In the genomic region with DNA sequence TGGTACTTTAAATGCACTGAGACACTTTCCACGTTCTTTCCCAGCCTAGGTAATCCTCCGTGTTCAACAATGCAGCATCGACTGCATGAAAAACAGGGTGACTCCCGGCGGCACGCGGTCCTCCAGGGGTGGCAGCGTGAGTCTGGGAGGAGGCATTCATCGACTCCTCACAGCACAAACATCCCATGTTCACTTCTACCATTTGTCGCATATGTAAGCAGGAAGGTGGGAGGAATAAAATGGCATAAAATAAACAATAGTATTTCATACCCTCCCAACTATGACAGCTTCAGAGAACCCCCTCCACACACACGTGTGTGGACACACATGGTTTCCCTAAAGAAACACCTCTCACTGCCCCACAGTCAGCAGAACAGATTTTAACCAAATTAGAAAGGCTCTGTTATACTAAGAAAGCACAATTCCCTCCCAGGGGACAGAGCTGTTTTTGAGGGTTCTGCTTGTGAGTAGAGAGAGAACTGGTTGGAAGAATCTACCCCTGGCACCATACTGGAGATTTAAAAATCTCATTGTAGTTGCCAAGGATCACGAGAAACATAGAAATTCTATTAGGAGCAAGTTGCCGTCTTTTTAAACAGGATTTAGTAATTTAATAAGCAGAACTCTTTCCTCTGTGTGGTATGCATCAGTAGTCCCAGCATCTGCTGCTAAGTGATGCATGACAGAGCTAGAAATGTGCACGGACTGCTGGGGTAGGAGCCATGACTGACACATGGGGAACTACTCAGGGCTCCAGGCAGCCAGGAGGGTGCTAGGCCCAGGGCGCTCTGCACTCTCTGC, we compare ENCODE assay signal across 8 cellular contexts. TPM values are rescaled to one million over a fixed set of nuclear protein-coding genes. Genes with fewer than 3 reads are reported as not detected.
A peak's percentile ranks its signal among the peaks of the same experiment; 100 is the strongest.
DNase-seq lines count a peak whose midpoint lies in the region; ATAC-seq lines count a peak whose summit lies in the region.

No MANE protein-coding gene starts in this region.

- DNase-seq in DMS79 (lab: John Stamatoyannopoulos, UW) (peak; percentile 61), dermis blood vessel endothelial cell (peak; percentile 68), NOMO-1 treated with dmso at 0.1 percent for 144 hours (lab: John Stamatoyannopoulos, UW; ENCODE audit: unreplicated experiment) (no peak), occipital lobe (lab: John Stamatoyannopoulos, UW) (no peak), inferior parietal cortex (ENCODE audit: extremely low spot score) (no peak)
- DNase-seq in NK-92 treated with Interleukin-12 subunit alpha and Interleukin-12 subunit beta, amount 100 ng/mL, for 24 hours (lab: John Stamatoyannopoulos, UW) = no peak

- ATAC-seq in GM21381 (IDR thresholded peaks at IDR 0.05; ENCODE audit: unreplicated experiment) (peak; percentile 54), HG03558 (IDR thresholded peaks at IDR 0.05; ENCODE audit: extremely low read depth, unreplicated experiment) (peak; percentile 57)

RNA-seq across cellular contexts. Expression of gene FAM43A, which starts 6.0 kb away (rescaled TPM):
- total RNA-seq in dermis blood vessel endothelial cell (313 and 423 TPM in 2 replicates), occipital lobe (5.3 TPM)

RNA-seq across cellular contexts. Expression of gene LSG1, which starts 19.7 kb away (rescaled TPM):
- total RNA-seq in dermis blood vessel endothelial cell = 58.5 and 72.8 TPM in 2 replicates
- total RNA-seq in occipital lobe = 42.4 TPM

RNA-seq across cellular contexts. Expression of gene TMEM44, which starts 58.5 kb away (rescaled TPM):
- total RNA-seq in dermis blood vessel endothelial cell = 50.3 and 96.5 TPM in 2 replicates
- 20.6 TPM for total RNA-seq in occipital lobe

Comparison
In these comparisons a context has a peak if more than half of its experiments do, and no peak if none do; other contexts are left out.
1. DNase-seq: peak in DMS79 (single experiment) and dermis blood vessel endothelial cell (single experiment); none in NOMO-1 treated with dmso at 0.1 percent for 144 hours (single experiment), occipital lobe (single experiment), inferior parietal cortex (single experiment) and NK-92 treated with Interleukin-12 subunit alpha and Interleukin-12 subunit beta, amount 100 ng/mL, for 24 hours (single experiment).
2. RNA of gene FAM43A, which starts 6.0 kb away (total RNA-seq): 313 to 423 TPM in dermis blood vessel endothelial cell; 5.3 TPM in occipital lobe (single experiment); every median in the first group is over 10 times any median in the second.